Comparison of ENCODE assay signal across 13 cellular contexts in the genomic region with DNA sequence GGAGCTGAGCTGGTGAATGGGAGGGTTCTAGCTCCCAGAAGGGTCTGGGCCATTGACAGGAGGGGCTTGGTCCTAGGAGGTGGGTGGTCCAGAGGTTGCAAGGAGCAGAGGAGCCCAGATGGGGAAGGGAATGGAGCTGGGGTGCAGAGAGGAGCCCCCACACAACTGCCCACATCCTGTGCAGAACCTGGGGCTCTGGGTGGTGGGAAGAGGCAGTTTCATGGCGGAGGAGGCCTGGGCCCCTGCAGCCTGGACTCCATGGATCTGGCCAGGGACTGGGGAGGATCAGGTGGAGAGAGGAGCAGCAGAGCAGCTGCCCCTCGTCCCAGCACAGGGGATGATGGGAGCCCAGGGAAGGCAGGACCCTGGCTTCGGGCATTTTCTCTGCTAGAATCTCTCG. TPM values are rescaled to one million over a fixed set of nuclear protein-coding genes. Genes with fewer than 3 reads are reported as not detected.
DNase-seq lines count a peak whose midpoint lies in the region; ATAC-seq and TF ChIP-seq lines count a peak whose summit lies in the region.
"Had no signal": no experiment of that assay in that cellular context is flagged by ENCODE, and none has a peak within 500 bp of the region (broad histone marks: within the 10 kb centered on the region; RNA-seq: fewer than 3 reads in every experiment).

No MANE protein-coding gene starts in this region.

- H3K36me3 ChIP-seq in CD8-positive, alpha-beta memory T cell (ENCODE audit: insufficient read depth, low read length): no peaks in the 10 kb centered on the region
- no peaks in the 10 kb centered on the region for H3K36me3 ChIP-seq in Loucy (ENCODE audit: insufficient read depth, low read length)
- H3K36me3 ChIP-seq: cardiac muscle cell had no signal

- peaks cover 57% of the 10 kb centered on the region for H3K4me1 ChIP-seq in CD8-positive, alpha-beta memory T cell (ENCODE audit: insufficient read depth, low read length)
- peaks cover 62% of the 10 kb centered on the region for H3K4me1 ChIP-seq in Loucy (ENCODE audit: insufficient read depth, low read length, poor library complexity, severe bottlenecking)

- peaks cover 32% of the 10 kb centered on the region for H3K79me2 ChIP-seq in Loucy (ENCODE audit: insufficient read depth, low read length)

- peak overlapping the region; percentile 74 for H3K4me2 ChIP-seq in Loucy (ENCODE audit: low read depth, low read length, poor library complexity, severe bottlenecking)

- no peak for DNase-seq in CD8-positive, alpha-beta memory T cell
- DNase-seq in activated naive CD8-positive, alpha-beta T cell treated with anti-CD3 and anti-CD28 coated beads, Interleukin-2, amount 50 U/mL, for 24 hours: no peak
- DNase-seq in posterior vena cava (ENCODE audit: low spot score) (peak; percentile 74), UCSD-AML1 (lab: John Stamatoyannopoulos, UW; ENCODE audit: unreplicated experiment) (no peak), glutamatergic neuron (no peak)
- DNase-seq in central memory CD4-positive, alpha-beta T cell: no peak
- DNase-seq: GF-D8, NCI-H1048, NCI-H2171 had no signal

- H3K4me3 Mint-ChIP-seq in CD8-positive, alpha-beta memory T cell: peak overlapping the region; percentile 86 to 99 (median 90)
- peak overlapping the region; percentile 86 for H3K4me3 Mint-ChIP-seq in activated naive CD8-positive, alpha-beta T cell treated with anti-CD3 and anti-CD28 coated beads, Interleukin-2, amount 50 U/mL, for 24 hours
- no peak overlapping the region for H3K4me3 Mint-ChIP-seq in glutamatergic neuron (ENCODE audit: unreplicated experiment)

- peaks cover 0 to 3% of the 10 kb centered on the region in 2 donors for H3K27me3 Mint-ChIP-seq in CD8-positive, alpha-beta memory T cell
- peaks cover 2% of the 10 kb centered on the region for H3K27me3 Mint-ChIP-seq in activated naive CD8-positive, alpha-beta T cell treated with anti-CD3 and anti-CD28 coated beads, Interleukin-2, amount 50 U/mL, for 24 hours
- peaks cover 27% of the 10 kb centered on the region for H3K27me3 Mint-ChIP-seq in glutamatergic neuron (ENCODE audit: unreplicated experiment)

- peak overlapping the region; percentile 95 for H3K4me3 ChIP-seq in CD8-positive, alpha-beta memory T cell (ENCODE audit: low read length)
- H3K4me3 ChIP-seq in Loucy (ENCODE audit: low read length, poor library complexity, severe bottlenecking): peak overlapping the region; percentile 68
- H3K4me3 ChIP-seq: cardiac muscle cell, SK-N-MC had no signal

- H3K27ac Mint-ChIP-seq in CD8-positive, alpha-beta memory T cell: peak overlapping the region; percentile 87 to 100 (median 92)
- H3K27ac Mint-ChIP-seq in activated naive CD8-positive, alpha-beta T cell treated with anti-CD3 and anti-CD28 coated beads, Interleukin-2, amount 50 U/mL, for 24 hours: peak overlapping the region; percentile 86
- H3K27ac Mint-ChIP-seq in glutamatergic neuron (ENCODE audit: unreplicated experiment): no peak overlapping the region

- peak overlapping the region; percentile 91 for H3K27ac ChIP-seq in CD8-positive, alpha-beta memory T cell (ENCODE audit: low read depth, low read length)
- H3K27ac ChIP-seq: cardiac muscle cell, SK-N-MC had no signal

- H3K9me2 ChIP-seq in Loucy (replicated peaks; ENCODE audit: low read depth, low read length): no peaks in the 10 kb centered on the region

- peaks cover 0 to 13% (median 0%) of the 10 kb centered on the region in 3 donors for H3K36me3 Mint-ChIP-seq in CD8-positive, alpha-beta memory T cell
- H3K36me3 Mint-ChIP-seq in activated naive CD8-positive, alpha-beta T cell treated with anti-CD3 and anti-CD28 coated beads, Interleukin-2, amount 50 U/mL, for 24 hours (ENCODE audit: low read depth): peaks cover 9% of the 10 kb centered on the region
- peaks cover 7% of the 10 kb centered on the region for H3K36me3 Mint-ChIP-seq in glutamatergic neuron (ENCODE audit: unreplicated experiment)

- peaks cover 48 to 76% (median 51%) of the 10 kb centered on the region in 3 donors for H3K4me1 Mint-ChIP-seq in CD8-positive, alpha-beta memory T cell
- H3K4me1 Mint-ChIP-seq in activated naive CD8-positive, alpha-beta T cell treated with anti-CD3 and anti-CD28 coated beads, Interleukin-2, amount 50 U/mL, for 24 hours: peaks cover 61% of the 10 kb centered on the region
- peaks cover 15% of the 10 kb centered on the region for H3K4me1 Mint-ChIP-seq in glutamatergic neuron (ENCODE audit: low read depth, unreplicated experiment)

- TF ChIP-seq CTCF in Loucy (conservative IDR thresholded peaks at IDR 0.05; ENCODE audit: low read length) (no peak), glutamatergic neuron (IDR thresholded peaks at IDR 0.05; ENCODE audit: partially characterized antibody, unreplicated experiment) (no peak)

- H3K27me3 ChIP-seq in CD8-positive, alpha-beta memory T cell (ENCODE audit: insufficient read depth, low read length, poor library complexity, severe bottlenecking): no peaks in the 10 kb centered on the region
- no peaks in the 10 kb centered on the region for H3K27me3 ChIP-seq in Loucy (ENCODE audit: insufficient read depth, low read length, poor library complexity, severe bottlenecking)

- H2AFZ ChIP-seq in Loucy (ENCODE audit: low read length): no peak overlapping the region

- no peak for ATAC-seq in activated naive CD8-positive, alpha-beta T cell treated with anti-CD3 and anti-CD28 coated beads, Interleukin-2, amount 50 U/mL, for 24 hours

- H3K9me3 Mint-ChIP-seq in CD8-positive, alpha-beta memory T cell: no peaks in the 10 kb centered on the region
- no peaks in the 10 kb centered on the region for H3K9me3 Mint-ChIP-seq in activated naive CD8-positive, alpha-beta T cell treated with anti-CD3 and anti-CD28 coated beads, Interleukin-2, amount 50 U/mL, for 24 hours
- H3K9me3 Mint-ChIP-seq in glutamatergic neuron (ENCODE audit: unreplicated experiment): peaks cover 17% of the 10 kb centered on the region

- CTCF ChIA-PET in CD8-positive, alpha-beta memory T cell (lab: Charles Lee): interaction anchor here (0.9 to 7.6 kb wide), 5 partner anchors 9 to 100 kb away, joined by 3 to 67 read pairs (median 5); no protein-coding TSS in a partner anchor

- intact Hi-C loops in posterior vena cava (cut with DNase I): no loop called here

- no peaks in the 10 kb centered on the region for H4K20me1 ChIP-seq in Loucy (ENCODE audit: insufficient read depth, low read length, poor library complexity, severe bottlenecking)

- no peaks in the 10 kb centered on the region for H3F3A ChIP-seq in Loucy (ENCODE audit: low read depth)

- H3K9me3 ChIP-seq in CD8-positive, alpha-beta memory T cell (ENCODE audit: low read length): no peaks in the 10 kb centered on the region
- no peaks in the 10 kb centered on the region for H3K9me3 ChIP-seq in Loucy (ENCODE audit: insufficient read depth, low read depth, low read length)

- peak overlapping the region; percentile 68 for H3K9ac ChIP-seq in Loucy (ENCODE audit: low read depth, low read length, poor library complexity, severe bottlenecking)

- POLR2A ChIA-PET in CD8-positive, alpha-beta memory T cell (lab: Charles Lee): interaction anchor here (0.5 to 1.3 kb wide), 3 partner anchors 10 to 190 kb away, joined by 4 to 7 read pairs (median 5); no protein-coding TSS in a partner anchor

RNA-seq across cellular contexts. Expression of a gene that starts 1.0 kb away (rescaled TPM):
- 10 to 100 TPM; 23.2 to 26.7 TPM for total RNA-seq in CD8-positive, alpha-beta memory T cell
- polyA plus RNA-seq in CD8-positive, alpha-beta memory T cell: 89.6 TPM
- 1 to 10 TPM; 1.9 to 2.6 TPM for total RNA-seq in posterior vena cava
- 15.9 TPM for total RNA-seq in glutamatergic neuron (ENCODE audit: unreplicated experiment)
- total RNA-seq: epithelial cell of proximal tubule had no signal
